In genomic region chr4:38760915-38761314, GRCh38 we compare ENCODE assay signal across 11 cellular contexts. TPM values are rescaled to one million over a fixed set of nuclear protein-coding genes. Genes with fewer than 3 reads are reported as not detected.
DNase-seq lines count a peak whose midpoint lies in the region; ATAC-seq and TF ChIP-seq lines count a peak whose summit lies in the region.
"Had no signal": no experiment of that assay in that cellular context is flagged by ENCODE, and none has a peak within 500 bp of the region (broad histone marks: within the 10 kb centered on the region; RNA-seq: fewer than 3 reads in every experiment).

No MANE protein-coding gene starts in this region.

- peaks cover 18% of the 10 kb centered on the region for H3K4me1 Mint-ChIP-seq in activated T-cell treated with anti-CD3 and anti-CD28 coated beads, Interleukin-2, amount 50 U/mL, for 4 hours (ENCODE audit: low read depth)
- H3K4me1 Mint-ChIP-seq in stimulated activated naive CD8-positive, alpha-beta T cell treated with anti-CD3 and anti-CD28 coated beads, Interleukin-15, amount 100 ng/mL, for 72 hours = peaks cover 25% of the 10 kb centered on the region

- intact Hi-C loops in mucosa of descending colon (cut with DNase I, micrococcal nuclease) = loop anchor here in 1 of 2 donors (10.0 kb wide), 1 partner anchor 374 kb away; no protein-coding TSS in a partner anchor

- H3K4me3 Mint-ChIP-seq in activated T-cell treated with anti-CD3 and anti-CD28 coated beads, Interleukin-2, amount 50 U/mL, for 4 hours = peak overlapping the region; percentile 62
- H3K4me3 Mint-ChIP-seq in stimulated activated naive CD8-positive, alpha-beta T cell treated with anti-CD3 and anti-CD28 coated beads, Interleukin-15, amount 100 ng/mL, for 72 hours = peak overlapping the region; percentile 67 to 72

- H3K36me3 ChIP-seq in mucosa of descending colon (ENCODE audit: low read depth) = no peaks in the 10 kb centered on the region

- no peak for DNase-seq in activated T-cell treated with anti-CD3 and anti-CD28 coated beads, Interleukin-2, amount 50 U/mL, for 4 hours
- DNase-seq in activated T-cell treated with anti-CD3 and anti-CD28 coated beads for 4 hours (no peak), NAMALWA (ENCODE audit: low spot score) (peak; percentile 91), NCI-H226 (no peak), mucosa of descending colon (no peak), Ammon's horn (ENCODE audit: low spot score) (no peak)
- no peak for DNase-seq in stimulated activated naive CD8-positive, alpha-beta T cell treated with anti-CD3 and anti-CD28 coated beads, Interleukin-15, amount 100 ng/mL, for 72 hours
- DNase-seq: NCI-H1048, PC-3, retina had no signal

- H3K9me3 ChIP-seq in mucosa of descending colon = no peaks in the 10 kb centered on the region

- TF ChIP-seq CTCF in mucosa of descending colon (IDR thresholded peaks at IDR 0.05) = no peak

- H3K4me3 ChIP-seq in mucosa of descending colon = no peak overlapping the region

- H3K27me3 Mint-ChIP-seq in activated T-cell treated with anti-CD3 and anti-CD28 coated beads, Interleukin-2, amount 50 U/mL, for 4 hours (ENCODE audit: low read depth) = no peaks in the 10 kb centered on the region
- H3K27me3 Mint-ChIP-seq in stimulated activated naive CD8-positive, alpha-beta T cell treated with anti-CD3 and anti-CD28 coated beads, Interleukin-15, amount 100 ng/mL, for 72 hours = peaks cover 10% of the 10 kb centered on the region

- peaks cover 2% of the 10 kb centered on the region for H3K4me1 ChIP-seq in mucosa of descending colon (ENCODE audit: low read depth)

- peak overlapping the region; percentile 19 to 91 for H3K27ac Mint-ChIP-seq in stimulated activated naive CD8-positive, alpha-beta T cell treated with anti-CD3 and anti-CD28 coated beads, Interleukin-15, amount 100 ng/mL, for 72 hours

- no peaks in the 10 kb centered on the region for H3K9me3 Mint-ChIP-seq in activated T-cell treated with anti-CD3 and anti-CD28 coated beads, Interleukin-2, amount 50 U/mL, for 4 hours
- peaks cover 0 to 5% of the 10 kb centered on the region in 2 donors for H3K9me3 Mint-ChIP-seq in stimulated activated naive CD8-positive, alpha-beta T cell treated with anti-CD3 and anti-CD28 coated beads, Interleukin-15, amount 100 ng/mL, for 72 hours

- no peak for ATAC-seq in activated T-cell treated with anti-CD3 and anti-CD28 coated beads, Interleukin-2, amount 50 U/mL, for 4 hours
- ATAC-seq in HG02571 (IDR thresholded peaks at IDR 0.05; ENCODE audit: unreplicated experiment) (peak; percentile 21), mucosa of descending colon (no peak)
- no peak for ATAC-seq in stimulated activated naive CD8-positive, alpha-beta T cell treated with anti-CD3 and anti-CD28 coated beads, Interleukin-15, amount 100 ng/mL, for 72 hours
- ATAC-seq: PC-3 had no signal

- no peaks in the 10 kb centered on the region for H3K36me3 Mint-ChIP-seq in activated T-cell treated with anti-CD3 and anti-CD28 coated beads, Interleukin-2, amount 50 U/mL, for 4 hours (ENCODE audit: insufficient read depth)

RNA-seq across cellular contexts. Expression of gene TLR10, which starts 21.9 kb away (rescaled TPM):
- total RNA-seq in activated T-cell treated with anti-CD3 and anti-CD28 coated beads, Interleukin-2, amount 50 U/mL, for 4 hours = under 1 TPM in 2 of 3 donors, not detected in 1; 0.13 to 0.22 TPM
- total RNA-seq in mucosa of descending colon = under 1 TPM; 0.17 to 0.46 (median 0.25) TPM
- total RNA-seq: PC-3 had no signal

RNA-seq across cellular contexts. Expression of gene TLR1, which starts 43.7 kb away (rescaled TPM):
- 1 to 10 TPM in 2 of 3 donors, under 1 TPM in 1; 0.53 to 2.0 (median 1.1) TPM for total RNA-seq in activated T-cell treated with anti-CD3 and anti-CD28 coated beads, Interleukin-2, amount 50 U/mL, for 4 hours
- 1 to 10 TPM; 7.3 to 9.3 (median 7.7) TPM for total RNA-seq in mucosa of descending colon
